In genomic region chr1:173330149-173330951, GRCh38 we compare ENCODE assay signal across 1 cellular context.
TF ChIP-seq lines count a peak whose summit lies in the region.

No MANE protein-coding gene starts in this region.

TF ChIP-seq in SK-N-SH, 30 proteins besides CTCF, POLR2A, EP300 and RAD21 (continued from another document):
- TF ChIP-seq PBX3 (IDR thresholded peaks at IDR 0.05): peak; percentile 73
- TF ChIP-seq FOXJ3 (CRISPR knock-in tag; IDR thresholded peaks at IDR 0.05): no peak
- TF ChIP-seq SMC3 (IDR thresholded peaks at IDR 0.05; ENCODE audit: low read depth, low read length): no peak
- TF ChIP-seq REST (IDR thresholded peaks at IDR 0.05; ENCODE audit: low read depth, low read length): no peak
- no peak for TF ChIP-seq MEF2A (IDR thresholded peaks at IDR 0.05; ENCODE audit: borderline replicate concordance, low read depth)
- TF ChIP-seq RCOR1 (IDR thresholded peaks at IDR 0.05; ENCODE audit: low read length): no peak
- TF ChIP-seq YY1 (IDR thresholded peaks at IDR 0.05; ENCODE audit: low read depth): no peak
- TF ChIP-seq ELF1 (IDR thresholded peaks at IDR 0.05): no peak
- TF ChIP-seq POLR2AphosphoS5 (IDR thresholded peaks at IDR 0.05; ENCODE audit: low read depth, low read length): peak; percentile 57; the same call in 1 of the 2 replicates
- TF ChIP-seq NFIC (IDR thresholded peaks at IDR 0.05; ENCODE audit: borderline replicate concordance): peak; percentile 90
- peak; percentile 81 for TF ChIP-seq JUND (IDR thresholded peaks at IDR 0.05)
- TF ChIP-seq MAX (IDR thresholded peaks at IDR 0.05; ENCODE audit: low read depth): no peak
- no peak for TF ChIP-seq MXI1 (IDR thresholded peaks at IDR 0.05; ENCODE audit: low read depth, low read length)
- no peak for TF ChIP-seq SIN3A (IDR thresholded peaks at IDR 0.05; ENCODE audit: borderline replicate concordance, low read depth, low read length)
- TF ChIP-seq FOSL2 (IDR thresholded peaks at IDR 0.05; ENCODE audit: borderline replicate concordance, low read depth): peak; percentile 71; the same call in 1 of the 2 replicates
- no peak for TF ChIP-seq TAF1 (IDR thresholded peaks at IDR 0.05; ENCODE audit: borderline replicate concordance, low read depth, low read length)
- TF ChIP-seq NRF1 (IDR thresholded peaks at IDR 0.05; ENCODE audit: low read depth, low read length): no peak
- TF ChIP-seq GABPA (IDR thresholded peaks at IDR 0.05; ENCODE audit: low read depth): no peak
- TF ChIP-seq GATA2 (CRISPR knock-in tag; IDR thresholded peaks at IDR 0.05): no peak
TF ChIP-seq in SK-N-SH: peak in this region for 9.
